In genomic region chr2:224357098-224357901, GRCh38 we compare ENCODE assay signal across 8 cellular contexts. TPM values are rescaled to one million over a fixed set of nuclear protein-coding genes. Genes with fewer than 3 reads are reported as not detected.
A peak's percentile ranks its signal among the peaks of the same experiment; 100 is the strongest.
DNase-seq lines count a peak whose midpoint lies in the region; ATAC-seq and TF ChIP-seq lines count a peak whose summit lies in the region.

No MANE protein-coding gene starts in this region.

- H3K27me3 Mint-ChIP-seq in activated CD4-positive, alpha-beta T cell treated with anti-CD3 and anti-CD28 coated beads, Interleukin-2, amount 10 ng/mL, durations not matched to agents 24 days and 14 days, result peaks cover 7% of the 10 kb centered on the region
- H3K27me3 Mint-ChIP-seq in effector memory CD8-positive, alpha-beta T cell, result peaks cover 7 to 17% of the 10 kb centered on the region in 2 donors
- peaks cover 8% of the 10 kb centered on the region for H3K27me3 Mint-ChIP-seq in stimulated activated naive CD8-positive, alpha-beta T cell treated with anti-CD3 and anti-CD28 coated beads, Interleukin-15, amount 100 ng/mL, for 72 hours

- peaks cover 5% of the 10 kb centered on the region for H3K27me3 ChIP-seq in BE2C

- H3K4me1 Mint-ChIP-seq in activated CD4-positive, alpha-beta T cell treated with anti-CD3 and anti-CD28 coated beads, Interleukin-2, amount 10 ng/mL, durations not matched to agents 24 days and 14 days, result no peaks in the 10 kb centered on the region
- no peaks in the 10 kb centered on the region for H3K4me1 Mint-ChIP-seq in effector memory CD8-positive, alpha-beta T cell (ENCODE audit: low read depth in 2 of 2)
- no peaks in the 10 kb centered on the region for H3K4me1 Mint-ChIP-seq in stimulated activated naive CD8-positive, alpha-beta T cell treated with anti-CD3 and anti-CD28 coated beads, Interleukin-15, amount 100 ng/mL, for 72 hours

- peak; percentile 51 for DNase-seq in BE2C
- peak; percentile 70 for DNase-seq in NCI-H526 treated with DMSO at 0.1 percent for 48 hours (lab: John Stamatoyannopoulos, UW)
- DNase-seq in activated CD4-positive, alpha-beta T cell treated with anti-CD3 and anti-CD28 coated beads, Interleukin-2, amount 10 ng/mL, durations not matched to agents 24 days and 14 days, result peak; percentile 88
- peak; percentile 55 to 62 (median 55) for DNase-seq in effector memory CD8-positive, alpha-beta T cell
- peak; percentile 73 for DNase-seq in mucosa of gallbladder (ENCODE audit: low spot score)
- peak; percentile 46 to 52 for DNase-seq in stimulated activated naive CD8-positive, alpha-beta T cell treated with anti-CD3 and anti-CD28 coated beads, Interleukin-15, amount 100 ng/mL, for 72 hours

- H3K36me3 Mint-ChIP-seq in activated CD4-positive, alpha-beta T cell treated with anti-CD3 and anti-CD28 coated beads, Interleukin-2, amount 10 ng/mL, durations not matched to agents 24 days and 14 days (ENCODE audit: low read depth), result no peaks in the 10 kb centered on the region
- peaks cover 2% of the 10 kb centered on the region for H3K36me3 Mint-ChIP-seq in effector memory CD8-positive, alpha-beta T cell (ENCODE audit: insufficient read depth)

- ATAC-seq in GM19025 (IDR thresholded peaks at IDR 0.05; ENCODE audit: low read depth, unreplicated experiment), result peak; percentile 87
- ATAC-seq in HG03196 (IDR thresholded peaks at IDR 0.05; ENCODE audit: unreplicated experiment), result peak; percentile 76
- ATAC-seq in effector memory CD8-positive, alpha-beta T cell (replicated peaks), result peak; percentile 69
- ATAC-seq in stimulated activated naive CD8-positive, alpha-beta T cell treated with anti-CD3 and anti-CD28 coated beads, Interleukin-15, amount 100 ng/mL, for 72 hours, result peak; percentile 78

- H3K36me3 ChIP-seq in BE2C, result no peaks in the 10 kb centered on the region

- no peaks in the 10 kb centered on the region for H3K4me1 ChIP-seq in BE2C

- no peaks in the 10 kb centered on the region for H3K9me3 ChIP-seq in BE2C

- no peak overlapping the region for H3K4me3 Mint-ChIP-seq in activated CD4-positive, alpha-beta T cell treated with anti-CD3 and anti-CD28 coated beads, Interleukin-2, amount 10 ng/mL, durations not matched to agents 24 days and 14 days
- no peak overlapping the region for H3K4me3 Mint-ChIP-seq in effector memory CD8-positive, alpha-beta T cell
- H3K4me3 Mint-ChIP-seq in stimulated activated naive CD8-positive, alpha-beta T cell treated with anti-CD3 and anti-CD28 coated beads, Interleukin-15, amount 100 ng/mL, for 72 hours, result no peak overlapping the region

- peak; percentile 76 for TF ChIP-seq CTCF in BE2C (IDR thresholded peaks at IDR 0.05; ENCODE audit: low read depth, low read length)

- H3K4me3 ChIP-seq in BE2C (ENCODE audit: low read depth, low read length), result no peak overlapping the region

- intact Hi-C loops in activated CD4-positive, alpha-beta T cell treated with anti-CD3 and anti-CD28 coated beads, Interleukin-2, amount 10 ng/mL, durations not matched to agents 24 days and 14 days (cut with micrococcal nuclease), result loop anchor here (1.0 to 10.0 kb wide), 6 partner anchors 92 to 1308 kb away; no protein-coding TSS in a partner anchor

- H3K9me3 Mint-ChIP-seq in activated CD4-positive, alpha-beta T cell treated with anti-CD3 and anti-CD28 coated beads, Interleukin-2, amount 10 ng/mL, durations not matched to agents 24 days and 14 days, result no peaks in the 10 kb centered on the region
- no peaks in the 10 kb centered on the region for H3K9me3 Mint-ChIP-seq in effector memory CD8-positive, alpha-beta T cell
- no peaks in the 10 kb centered on the region for H3K9me3 Mint-ChIP-seq in stimulated activated naive CD8-positive, alpha-beta T cell treated with anti-CD3 and anti-CD28 coated beads, Interleukin-15, amount 100 ng/mL, for 72 hours

- no peak overlapping the region for H3K27ac Mint-ChIP-seq in activated CD4-positive, alpha-beta T cell treated with anti-CD3 and anti-CD28 coated beads, Interleukin-2, amount 10 ng/mL, durations not matched to agents 24 days and 14 days
- H3K27ac Mint-ChIP-seq in effector memory CD8-positive, alpha-beta T cell, result no peak overlapping the region
- no peak overlapping the region for H3K27ac Mint-ChIP-seq in stimulated activated naive CD8-positive, alpha-beta T cell treated with anti-CD3 and anti-CD28 coated beads, Interleukin-15, amount 100 ng/mL, for 72 hours

RNA-seq across cellular contexts. Expression of gene FAM124B, which starts 44.6 kb away (rescaled TPM):
- 1.2 TPM for polyA plus RNA-seq in BE2C (2012; ENCODE audit: insufficient read depth, insufficient read length, low read depth)
- total RNA-seq in activated CD4-positive, alpha-beta T cell treated with anti-CD3 and anti-CD28 coated beads, Interleukin-2, amount 10 ng/mL, durations not matched to agents 24 days and 14 days, result 0.47 and 0.64 TPM in 2 replicates
- 1.2 TPM for total RNA-seq in mucosa of gallbladder
